ENCODE assay signal across 1 cellular context in genomic region chr6:44078795-44079671, GRCh38.
A peak's percentile ranks its signal among the peaks of the same experiment; 100 is the strongest.
TF ChIP-seq lines count a peak whose summit lies in the region.

No MANE protein-coding gene starts in this region.

TF ChIP-seq in K562, 482 proteins besides CTCF, POLR2A, EP300 and RAD21 (continued from another document and continues in another):
- TF ChIP-seq VEZF1 (CRISPR knock-in tag; IDR thresholded peaks at IDR 0.05) (peak; percentile 42; the same call in 1 of the 2 replicates), PHB2 (IDR thresholded peaks at IDR 0.05; ENCODE audit: low read depth) (no peak), NCOA6 (IDR thresholded peaks at IDR 0.05) (no peak), NR2F6 (CRISPR knock-in tag; IDR thresholded peaks at IDR 0.05) (no peak), ZNF121 (CRISPR knock-in tag; conservative IDR thresholded peaks at IDR 0.05) (no peak), SMC3 (conservative IDR thresholded peaks at IDR 0.05; ENCODE audit: insufficient read depth, low read depth, low read length) (peak; percentile 99), NCOA1 (IDR thresholded peaks at IDR 0.05; ENCODE audit: low read depth) (no peak), USF1 (CRISPR knock-in tag; IDR thresholded peaks at IDR 0.05) (no peak), SMAD4 (CRISPR knock-in tag; conservative IDR thresholded peaks at IDR 0.05) (0 out of 2 replicates have a peak, but pooled peaks have one; percentile 24), ZNF740 (CRISPR knock-in tag; IDR thresholded peaks at IDR 0.05) (no peak), ZNF740 (tag; IDR thresholded peaks at IDR 0.05) (no peak), STAT6 (CRISPR knock-in tag; IDR thresholded peaks at IDR 0.05) (no peak), PRPF4 (IDR thresholded peaks at IDR 0.05; ENCODE audit: insufficient read depth, low read depth, low read length, poor library complexity, severe bottlenecking) (no peak), SFPQ (IDR thresholded peaks at IDR 0.05; ENCODE audit: low read depth, low read length) (no peak), ZZZ3 (IDR thresholded peaks at IDR 0.05) (no peak), ZNF354B (CRISPR knock-in tag; IDR thresholded peaks at IDR 0.05) (0 out of 2 replicates have a peak, but pooled peaks have one; percentile 9), ARID3A (IDR thresholded peaks at IDR 0.05; ENCODE audit: borderline replicate concordance, low read depth, low read length) (no peak), PHF20 (IDR thresholded peaks at IDR 0.05; ENCODE audit: partially characterized antibody) (no peak), JUND (IDR thresholded peaks at IDR 0.05; ENCODE audit: borderline replicate concordance, low read depth, low read length) (peak; percentile 55; the same call in 1 of the 2 replicates), JUND (tag; IDR thresholded peaks at IDR 0.05; ENCODE audit: borderline replicate concordance, low read depth, low read length) (peak; percentile 30; the same call in 2 of the 3 replicates), PREB (CRISPR knock-in tag; IDR thresholded peaks at IDR 0.05) (no peak), NR4A1 (CRISPR knock-in tag; IDR thresholded peaks at IDR 0.05) (no peak), NR4A1 (tag; IDR thresholded peaks at IDR 0.05) (no peak), HDAC8 (tag; IDR thresholded peaks at IDR 0.05) (no peak), SRSF1 (IDR thresholded peaks at IDR 0.05; ENCODE audit: low read depth, low read length) (no peak), NFIC (IDR thresholded peaks at IDR 0.05) (peak; percentile 90), ATF1 (CRISPR knock-in tag; IDR thresholded peaks at IDR 0.05) (no peak), ATF1 (tag; IDR thresholded peaks at IDR 0.05) (no peak), JUNB (CRISPR knock-in tag; conservative IDR thresholded peaks at IDR 0.05) (no peak), E2F3 (CRISPR knock-in tag; IDR thresholded peaks at IDR 0.05) (no peak), BRCA1 (IDR thresholded peaks at IDR 0.05) (no peak), BRCA1 (CRISPR knock-in tag; IDR thresholded peaks at IDR 0.05) (no peak), SPI1 (IDR thresholded peaks at IDR 0.05; ENCODE audit: borderline replicate concordance, low read depth, low read length) (0 out of 2 replicates have a peak, but pooled peaks have one; percentile 20), NKRF (IDR thresholded peaks at IDR 0.05; ENCODE audit: borderline replicate concordance) (no peak), ARNT (IDR thresholded peaks at IDR 0.05) (0 out of 4 replicates have a peak, but pooled peaks of 1 of the 2 experiments have one; percentile 27), NR3C1 (CRISPR knock-in tag; IDR thresholded peaks at IDR 0.05) (no peak), RBM25 (IDR thresholded peaks at IDR 0.05; ENCODE audit: low read depth, low read length, severe bottlenecking) (peak; percentile 81), PPARD (CRISPR knock-in tag; IDR thresholded peaks at IDR 0.05) (no peak), MCM2 (IDR thresholded peaks at IDR 0.05; ENCODE audit: low read depth) (no peak)
- TF ChIP-seq, protein P1, sequence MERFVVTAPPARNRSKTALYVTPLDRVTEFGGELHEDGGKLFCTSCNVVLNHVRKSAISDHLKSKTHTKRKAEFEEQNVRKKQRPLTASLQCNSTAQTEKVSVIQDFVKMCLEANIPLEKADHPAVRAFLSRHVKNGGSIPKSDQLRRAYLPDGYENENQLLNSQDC (CRISPR knock-in tag; IDR thresholded peaks at IDR 0.05), result no peak
- TF ChIP-seq, protein P2, sequence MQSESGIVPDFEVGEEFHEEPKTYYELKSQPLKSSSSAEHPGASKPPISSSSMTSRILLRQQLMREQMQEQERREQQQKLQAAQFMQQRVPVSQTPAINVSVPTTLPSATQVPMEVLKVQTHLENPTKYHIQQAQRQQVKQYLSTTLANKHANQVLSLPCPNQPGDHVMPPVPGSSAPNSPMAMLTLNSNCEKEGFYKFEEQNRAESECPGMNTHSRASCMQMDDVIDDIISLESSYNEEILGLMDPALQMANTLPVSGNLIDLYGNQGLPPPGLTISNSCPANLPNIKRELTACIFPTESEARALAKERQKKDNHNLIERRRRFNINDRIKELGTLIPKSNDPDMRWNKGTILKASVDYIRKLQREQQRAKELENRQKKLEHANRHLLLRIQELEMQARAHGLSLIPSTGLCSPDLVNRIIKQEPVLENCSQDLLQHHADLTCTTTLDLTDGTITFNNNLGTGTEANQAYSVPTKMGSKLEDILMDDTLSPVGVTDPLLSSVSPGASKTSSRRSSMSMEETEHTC (IDR thresholded peaks at IDR 0.05), result no peak
- TF ChIP-seq, protein P3, sequence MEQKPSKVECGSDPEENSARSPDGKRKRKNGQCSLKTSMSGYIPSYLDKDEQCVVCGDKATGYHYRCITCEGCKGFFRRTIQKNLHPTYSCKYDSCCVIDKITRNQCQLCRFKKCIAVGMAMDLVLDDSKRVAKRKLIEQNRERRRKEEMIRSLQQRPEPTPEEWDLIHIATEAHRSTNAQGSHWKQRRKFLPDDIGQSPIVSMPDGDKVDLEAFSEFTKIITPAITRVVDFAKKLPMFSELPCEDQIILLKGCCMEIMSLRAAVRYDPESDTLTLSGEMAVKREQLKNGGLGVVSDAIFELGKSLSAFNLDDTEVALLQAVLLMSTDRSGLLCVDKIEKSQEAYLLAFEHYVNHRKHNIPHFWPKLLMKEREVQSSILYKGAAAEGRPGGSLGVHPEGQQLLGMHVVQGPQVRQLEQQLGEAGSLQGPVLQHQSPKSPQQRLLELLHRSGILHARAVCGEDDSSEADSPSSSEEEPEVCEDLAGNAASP (IDR thresholded peaks at IDR 0.05), result no peak
- TF ChIP-seq, protein P4, sequence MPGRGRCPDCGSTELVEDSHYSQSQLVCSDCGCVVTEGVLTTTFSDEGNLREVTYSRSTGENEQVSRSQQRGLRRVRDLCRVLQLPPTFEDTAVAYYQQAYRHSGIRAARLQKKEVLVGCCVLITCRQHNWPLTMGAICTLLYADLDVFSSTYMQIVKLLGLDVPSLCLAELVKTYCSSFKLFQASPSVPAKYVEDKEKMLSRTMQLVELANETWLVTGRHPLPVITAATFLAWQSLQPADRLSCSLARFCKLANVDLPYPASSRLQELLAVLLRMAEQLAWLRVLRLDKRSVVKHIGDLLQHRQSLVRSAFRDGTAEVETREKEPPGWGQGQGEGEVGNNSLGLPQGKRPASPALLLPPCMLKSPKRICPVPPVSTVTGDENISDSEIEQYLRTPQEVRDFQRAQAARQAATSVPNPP (IDR thresholded peaks at IDR 0.05; ENCODE audit: borderline replicate concordance, insufficient read depth, insufficient read length), result no peak
